Comparison of ENCODE assay signal across 1 cellular context in genomic region chr10:50607526-50607925, GRCh38.
TF ChIP-seq lines count a peak whose summit lies in the region.

No MANE protein-coding gene starts in this region.

TF ChIP-seq in K562, 482 proteins besides CTCF, POLR2A, EP300 and RAD21 (continued from another document):
- TF ChIP-seq HMGXB4 (CRISPR knock-in tag; IDR thresholded peaks at IDR 0.05) = no peak
- TF ChIP-seq ZMIZ1 (IDR thresholded peaks at IDR 0.05; ENCODE audit: low read depth in 2 of 2, low read length in 2 of 2) = no peak
- no peak for TF ChIP-seq PHTF2 (CRISPR knock-in tag; IDR thresholded peaks at IDR 0.05)
- TF ChIP-seq CEBPG (CRISPR knock-in tag; IDR thresholded peaks at IDR 0.05) = no peak
- TF ChIP-seq CEBPG (tag; conservative IDR thresholded peaks at IDR 0.05 in 1 of 2, IDR thresholded peaks at IDR 0.05 in 1 of 2) = no peak
- TF ChIP-seq HCFC1 (IDR thresholded peaks at IDR 0.05; ENCODE audit: low read depth, low read length) = no peak
- TF ChIP-seq ZNF184 (CRISPR knock-in tag; IDR thresholded peaks at IDR 0.05) = no peak
- no peak for TF ChIP-seq ZNF445 (CRISPR knock-in tag; IDR thresholded peaks at IDR 0.05; ENCODE audit: low read depth)
- TF ChIP-seq ZNF197 (CRISPR knock-in tag; IDR thresholded peaks at IDR 0.05; ENCODE audit: low read depth) = no peak
- no peak for TF ChIP-seq TSC22D4 (tag; IDR thresholded peaks at IDR 0.05)
- no peak for TF ChIP-seq SMC3 (conservative IDR thresholded peaks at IDR 0.05; ENCODE audit: insufficient read depth, low read depth, low read length)
- TF ChIP-seq THAP7 (CRISPR knock-in tag; IDR thresholded peaks at IDR 0.05) = no peak
- no peak for TF ChIP-seq RREB1 (CRISPR knock-in tag; IDR thresholded peaks at IDR 0.05)
- TF ChIP-seq ZNF165 (CRISPR knock-in tag; IDR thresholded peaks at IDR 0.05; ENCODE audit: borderline replicate concordance) = no peak
- TF ChIP-seq FOXP1 (CRISPR knock-in tag; IDR thresholded peaks at IDR 0.05) = no peak
- no peak for TF ChIP-seq HEY1 (CRISPR knock-in tag; IDR thresholded peaks at IDR 0.05; ENCODE audit: borderline replicate concordance)
- no peak for TF ChIP-seq HDAC2 (IDR thresholded peaks at IDR 0.05)
- no peak for TF ChIP-seq KLF1 (tag; IDR thresholded peaks at IDR 0.05)
